ENCODE assay signal across 8 cellular contexts in the genomic region with DNA sequence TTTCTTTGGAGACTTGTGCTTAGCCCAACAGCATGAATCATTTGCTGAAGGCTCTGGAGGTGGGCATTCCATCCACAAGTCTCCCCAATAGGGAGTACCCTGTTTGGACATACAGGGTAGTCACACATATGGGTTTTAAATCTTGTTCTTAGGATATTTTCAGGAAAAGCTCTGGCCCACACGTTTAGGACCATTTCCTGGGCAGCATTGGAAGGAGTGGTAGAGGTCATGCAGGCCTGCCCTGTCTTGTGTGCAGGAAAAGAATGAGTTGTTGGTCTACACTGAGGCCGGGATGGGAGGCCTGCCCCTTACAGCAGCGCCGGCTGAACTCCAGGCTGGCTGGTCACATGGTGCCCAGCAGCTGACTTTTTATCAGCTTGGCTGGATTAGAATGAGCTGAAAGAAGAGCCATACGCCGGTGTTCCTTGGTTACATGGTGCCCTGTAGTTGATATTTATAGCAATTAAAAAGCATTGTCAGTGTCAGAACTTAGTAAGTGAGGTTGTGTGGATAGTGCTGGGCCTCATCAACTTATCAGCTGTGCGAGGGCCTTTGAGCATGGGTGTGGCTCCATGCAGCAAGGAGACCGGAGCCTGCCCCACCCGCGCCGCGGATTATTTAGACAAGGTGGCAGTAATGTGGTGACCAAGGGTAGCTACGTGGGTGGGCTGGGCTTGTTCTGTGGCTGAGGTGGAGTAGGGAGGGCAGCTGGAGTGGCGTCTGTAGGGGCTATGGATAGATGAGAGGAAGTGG. TPM values are rescaled to one million over a fixed set of nuclear protein-coding genes. Genes with fewer than 3 reads are reported as not detected.
DNase-seq lines count a peak whose midpoint lies in the region; ATAC-seq, FAIRE-seq and TF ChIP-seq lines count a peak whose summit lies in the region.

No MANE protein-coding gene starts in this region.

- peaks cover 61 to 94% (median 69%) of the 10 kb centered on the region in 7 donors for H3K4me1 Mint-ChIP-seq in naive thymus-derived CD4-positive, alpha-beta T cell

- no peaks in the 10 kb centered on the region for H3K27me3 ChIP-seq in Peyer's patch
- no peaks in the 10 kb centered on the region for H3K27me3 ChIP-seq in H1 (replicated peaks in 1 of 4; ENCODE audit: control insufficient read depth in 3 of 4, extremely low read depth in 1 of 4, insufficient read depth in 3 of 4, low read length in 3 of 4)
- no peaks in the 10 kb centered on the region for H3K27me3 ChIP-seq in naive thymus-derived CD4-positive, alpha-beta T cell (ENCODE audit: control insufficient read depth in 2 of 2, insufficient read depth in 2 of 2, low read length in 2 of 2)

- TF ChIP-seq CTCF in Peyer's patch (IDR thresholded peaks at IDR 0.05) (no peak), H1 (IDR thresholded peaks at IDR 0.05; ENCODE audit: control extremely low read depth in 1 of 3, insufficient read depth in 1 of 3, low read depth in 1 of 3, low read length in 3 of 3) (no peak), GM10248 (IDR thresholded peaks at IDR 0.05; ENCODE audit: control extremely low read depth, extremely low read depth, low read depth, missing control alignments) (no peak)

- H3K23me2 ChIP-seq in H1 (ENCODE audit: low read depth, low read length): no peaks in the 10 kb centered on the region; the same call in 1 of the 2 replicates

- POLR2A ChIA-PET in H1 (lab: Charles Lee; ENCODE audit: partially characterized antibody) (interaction anchor here (0.6 to 3.4 kb wide), 4 partner anchors 21 to 84 kb away, joined by 3 to 15 read pairs (median 4); partner anchors contain the start of gene OGDH), GM10248 (lab: Yijun Ruan, JAX) (interaction anchor here (1.2 kb wide), 1 partner anchor 53 kb away, joined by 3 read pairs; the partner anchor contains the start of gene TMED4)
- POLR2A ChIA-PET in naive thymus-derived CD4-positive, alpha-beta T cell (lab: Charles Lee): interaction anchor here (0.6 to 2.7 kb wide), 4 partner anchors 26 to 1042 kb away, joined by 3 to 14 read pairs (median 6); partner anchors contain the start of genes DDX56 and OGDH

- TF ChIP-seq EP300 in H1 (IDR thresholded peaks at IDR 0.05; ENCODE audit: borderline replicate concordance in 1 of 2, low read depth in 2 of 2, low read length in 2 of 2): no peak

- H3K4ac ChIP-seq in H1 (replicated peaks; ENCODE audit: insufficient read length, low read depth, low read length): no peak overlapping the region

- CTCF ChIA-PET in H1 (lab: Charles Lee; ENCODE audit: partially characterized antibody) (interaction anchor here (0.6 to 1.5 kb wide), 3 partner anchors 73 to 126 kb away, joined by 3 to 4 read pairs (median 3); no protein-coding TSS in a partner anchor), GM10248 (lab: Yijun Ruan, JAX) (interaction anchor here (0.7 to 2.5 kb wide), 5 partner anchors 14 to 29 kb away, joined by 3 to 9 read pairs (median 6); partner anchors contain the start of gene OGDH)
- CTCF ChIA-PET in naive thymus-derived CD4-positive, alpha-beta T cell (lab: Charles Lee): no interaction called here

- H4K5ac ChIP-seq in H1 (ENCODE audit: insufficient read length, low read depth, low read length): no peak overlapping the region

- peaks cover 0 to 3% (median 0%) of the 10 kb centered on the region in 11 donors for H3K9me3 Mint-ChIP-seq in naive thymus-derived CD4-positive, alpha-beta T cell

- H4K8ac ChIP-seq in H1 (ENCODE audit: extremely low read depth, insufficient read depth, low read length): no peak overlapping the region

- no peak overlapping the region for H2BK5ac ChIP-seq in H1 (ENCODE audit: low read depth, low read length)

- H4K20me1 ChIP-seq in H1 (replicated peaks in 1 of 2; ENCODE audit: control insufficient read depth in 1 of 2, insufficient read depth in 2 of 2, low read length in 2 of 2): peaks cover 3 to 11% of the 10 kb centered on the region in 2 experiments

- H3K27me3 Mint-ChIP-seq in naive thymus-derived CD4-positive, alpha-beta T cell: no peaks in the 10 kb centered on the region

- H3K36me3 ChIP-seq in Peyer's patch: no peaks in the 10 kb centered on the region
- H3K36me3 ChIP-seq in H1 (ENCODE audit: control insufficient read depth in 2 of 4, insufficient read depth in 4 of 4, low read length in 3 of 4): no peaks in the 10 kb centered on the region
- H3K36me3 ChIP-seq in naive thymus-derived CD4-positive, alpha-beta T cell (ENCODE audit: control insufficient read depth in 2 of 3, insufficient read depth in 3 of 3, low read length in 3 of 3): no peaks in the 10 kb centered on the region

- no peak overlapping the region for H4K91ac ChIP-seq in H1 (replicated peaks; ENCODE audit: insufficient read length, low read length)

- H2BK12ac ChIP-seq in H1 (ENCODE audit: low read depth, low read length): no peak overlapping the region

- DNase-seq in CD1c-positive myeloid dendritic cell (ENCODE audit: extremely low spot score): peak; percentile 49
- DNase-seq in Peyer's patch: peak in 2 of 3 donors; percentile 92
- no peak for DNase-seq in H1 (ENCODE audit: low read depth in 1 of 2, low spot score in 2 of 2)
- no peak for DNase-seq in naive thymus-derived CD4-positive, alpha-beta T cell
- DNase-seq in posterior vena cava (ENCODE audit: low spot score): no peak
- no peak for DNase-seq in GM10248 (ENCODE audit: extremely low spot score)

- no peak overlapping the region for H2AFZ ChIP-seq in H1 (ENCODE audit: low read length)

- peak; percentile 0 for ATAC-seq in naive thymus-derived CD4-positive, alpha-beta T cell
- no peak for ATAC-seq in GM18861 (IDR thresholded peaks at IDR 0.05; ENCODE audit: unreplicated experiment)
- ATAC-seq in GM18870 (IDR thresholded peaks at IDR 0.05; ENCODE audit: unreplicated experiment): no peak

- intact Hi-C loops in naive thymus-derived CD4-positive, alpha-beta T cell (cut with micrococcal nuclease): loop anchor here in 1 of 2 donors (5.0 kb wide), 1 partner anchor 47 kb away; no protein-coding TSS in a partner anchor
- intact Hi-C loops in posterior vena cava (cut with DNase I): no loop called here

- H3K23ac ChIP-seq in H1 (ENCODE audit: insufficient read length): no peak overlapping the region

- peaks cover 0 to 50% (median 4%) of the 10 kb centered on the region in 5 donors for H3K36me3 Mint-ChIP-seq in naive thymus-derived CD4-positive, alpha-beta T cell

- no peak overlapping the region for H3K56ac ChIP-seq in H1 (replicated peaks; ENCODE audit: insufficient read length, low read depth, low read length)

- 0 out of 2 replicates have a peak overlapping the region, but pooled peaks have one; percentile 67 for H2BK15ac ChIP-seq in H1 (ENCODE audit: low read length)

- no peak overlapping the region for H3K9ac ChIP-seq in H1 (replicated peaks in 1 of 4; ENCODE audit: extremely low read depth in 1 of 4, low read depth in 3 of 4, low read length in 3 of 4)

- H3K9me3 ChIP-seq in Peyer's patch (no peaks in the 10 kb centered on the region), H1 (ENCODE audit: insufficient read depth in 2 of 2, low read depth in 1 of 2, low read length in 1 of 2) (no peaks in the 10 kb centered on the region)
- H3K9me3 ChIP-seq in naive thymus-derived CD4-positive, alpha-beta T cell (ENCODE audit: control insufficient read depth in 2 of 3, low read length in 3 of 3): no peaks in the 10 kb centered on the region

- WGBS in H1 (ENCODE audit: extremely low coverage in 1 of 2, insufficient coverage in 1 of 2, insufficient read length in 1 of 2, insufficient replicate concordance in 2 of 2, low coverage in 1 of 2, low lambda C conversion rate in 2 of 2, missing lambda C conversion rate in 1 of 2), 2 experiments: 94% methylated on average over 13 of the region's 14 CpGs; no CpG with 5 or more reads in 1 of the 2 experiments

- peak overlapping the region in 1 of 10 donors; percentile 8 for H3K4me3 Mint-ChIP-seq in naive thymus-derived CD4-positive, alpha-beta T cell

- no peak for TF ChIP-seq RAD21 in H1 (IDR thresholded peaks at IDR 0.05 in 1 of 2, conservative IDR thresholded peaks at IDR 0.05 in 1 of 2; ENCODE audit: low read depth in 2 of 2, low read length in 2 of 2)

- no peaks in the 10 kb centered on the region for H3K79me2 ChIP-seq in H1 (ENCODE audit: control insufficient read depth in 1 of 2, insufficient read depth in 2 of 2, low read length in 2 of 2)

- H2BK20ac ChIP-seq in H1 (ENCODE audit: low read length): 0 out of 2 replicates have a peak overlapping the region, but pooled peaks have one; percentile 37

- TF ChIP-seq POLR2A in Peyer's patch (IDR thresholded peaks at IDR 0.05) (peak; percentile 17 to 32), H1 (IDR thresholded peaks at IDR 0.05; ENCODE audit: control extremely low read depth in 1 of 2, low read depth in 2 of 2, low read length in 2 of 2) (no peak)

- FAIRE-seq in H1 (lab: Jason Lieb, UNC): no peak

- no peak overlapping the region for H3K14ac ChIP-seq in H1 (ENCODE audit: insufficient read length)

- H3K4me1 ChIP-seq in Peyer's patch (peaks cover 21 to 96% (median 52%) of the 10 kb centered on the region in 4 donors), H1 (replicated peaks in 1 of 4; ENCODE audit: control insufficient read depth in 3 of 4, insufficient read depth in 4 of 4, low read length in 3 of 4) (peaks cover 17 to 28% (median 27%) of the 10 kb centered on the region in 4 experiments)
- H3K4me1 ChIP-seq in naive thymus-derived CD4-positive, alpha-beta T cell (ENCODE audit: control insufficient read depth in 2 of 2, insufficient read depth in 2 of 2, low read length in 2 of 2): peaks cover 63 to 98% of the 10 kb centered on the region in 2 donors

- H3K4me2 ChIP-seq in H1 (ENCODE audit: insufficient read depth in 1 of 2, low read depth in 2 of 2, low read length in 2 of 2): no peak overlapping the region

- H2AK5ac ChIP-seq in H1 (ENCODE audit: low read depth, low read length): no peak overlapping the region; the same call in 1 of the 2 replicates

- no peak overlapping the region for H3K18ac ChIP-seq in H1 (ENCODE audit: extremely low read depth, low read length)

- peak overlapping the region; percentile 83 to 93 (median 90) for H3K27ac ChIP-seq in Peyer's patch
- no peak overlapping the region for H3K27ac ChIP-seq in H1 (ENCODE audit: low read depth, low read length)
- H3K27ac ChIP-seq in naive thymus-derived CD4-positive, alpha-beta T cell (ENCODE audit: low read depth, low read length): peak overlapping the region; percentile 59

- H3K4me3 ChIP-seq in Peyer's patch: no peak overlapping the region
- H3K4me3 ChIP-seq in H1 (ENCODE audit: extremely low read depth in 1 of 4, insufficient read depth in 2 of 4, low read depth in 3 of 4, low read length in 4 of 4): no peak overlapping the region
- no peak overlapping the region for H3K4me3 ChIP-seq in naive thymus-derived CD4-positive, alpha-beta T cell (ENCODE audit: low read length)

- peaks cover 10% of the 10 kb centered on the region for H3K79me1 ChIP-seq in H1 (ENCODE audit: low read depth, low read length)

- H3K27ac Mint-ChIP-seq in naive thymus-derived CD4-positive, alpha-beta T cell: peak overlapping the region; percentile 41 to 100 (median 81)

- H2BK120ac ChIP-seq in H1 (replicated peaks; ENCODE audit: low read depth, low read length): no peak overlapping the region

RNA-seq across cellular contexts. Expression of gene OGDH, which starts 28.6 kb away (rescaled TPM):
- total RNA-seq in Peyer's patch: 100 to 1,000 TPM in 3 of 4 donors, 10 to 100 TPM in 1; 88.3 to 246 (median 217) TPM
- total RNA-seq in H1 (2021; fragmentation: NEBNext Ultra II Directional; extraction: Animal tissue kit (Norgen Biotek cat#: 25700)): 89.1 and 91.6 TPM in 2 replicates
- polyA plus RNA-seq in H1 (2011; rRNA removed): 71.6 and 108 TPM in 2 replicates
- polyA plus RNA-seq in H1 (2011; cell fraction: cytosol; rRNA removed): 60.6 TPM
- 125 TPM for polyA plus RNA-seq in H1 (2011; cell fraction: nucleus; rRNA removed)
- polyA plus RNA-seq in H1 (2012, experiment 1 of 2): 47.3 to 67.1 TPM (median 62.3 TPM) in 4 replicates
- polyA plus RNA-seq in H1 (2012, experiment 2 of 2): 58.0 TPM
- polyA plus RNA-seq in H1 (2013, experiment 1 of 2): 38.5 TPM
- 34.1 TPM for polyA plus RNA-seq in H1 (2013, experiment 2 of 2)
- 126 and 130 TPM in 2 replicates for polyA minus RNA-seq in H1 (2011; rRNA and poly(A)+ RNA removed)
- 53.8 TPM for polyA minus RNA-seq in H1 (2011; cell fraction: cytosol; rRNA and poly(A)+ RNA removed)
- polyA minus RNA-seq in H1 (2011; cell fraction: nucleus; rRNA and poly(A)+ RNA removed): 46.3 TPM
- 100 to 1,000 TPM in 1 of 5 experiments, 10 to 100 TPM in 4; 43.1 to 122 (median 66.3) TPM for total RNA-seq in naive thymus-derived CD4-positive, alpha-beta T cell
- 10 to 100 TPM; 20.3 to 25.0 TPM for polyA plus RNA-seq in naive thymus-derived CD4-positive, alpha-beta T cell
- total RNA-seq in posterior vena cava: 100 to 1,000 TPM; 123 to 132 TPM

RNA-seq across cellular contexts. Expression of gene TMED4, which starts 53.0 kb away (rescaled TPM):
- total RNA-seq in Peyer's patch (100 to 1,000 TPM in 3 of 4 donors, 10 to 100 TPM in 1; 80.9 to 319 (median 262) TPM), posterior vena cava (10 to 100 TPM; 50.3 to 52.5 TPM)
- 41.1 and 44.9 TPM in 2 replicates for total RNA-seq in H1 (2021; fragmentation: NEBNext Ultra II Directional; extraction: Animal tissue kit (Norgen Biotek cat#: 25700))
- 76.7 and 91.9 TPM in 2 replicates for polyA plus RNA-seq in H1 (2011; rRNA removed)
- polyA plus RNA-seq in H1 (2011; cell fraction: cytosol; rRNA removed): 72.2 TPM
- 68.9 TPM for polyA plus RNA-seq in H1 (2011; cell fraction: nucleus; rRNA removed)
- 39.2 to 48.0 TPM (median 42.1 TPM) in 4 replicates for polyA plus RNA-seq in H1 (2012, experiment 1 of 2)
- 39.9 TPM for polyA plus RNA-seq in H1 (2012, experiment 2 of 2)
- 40.7 TPM for polyA plus RNA-seq in H1 (2013, experiment 1 of 2)
- polyA plus RNA-seq in H1 (2013, experiment 2 of 2): 46.2 TPM
- polyA minus RNA-seq in H1 (2011; rRNA and poly(A)+ RNA removed): 38.6 and 54.2 TPM in 2 replicates
- polyA minus RNA-seq in H1 (2011; cell fraction: cytosol; rRNA and poly(A)+ RNA removed): 47.6 TPM
- 39.0 TPM for polyA minus RNA-seq in H1 (2011; cell fraction: nucleus; rRNA and poly(A)+ RNA removed)
- total RNA-seq in naive thymus-derived CD4-positive, alpha-beta T cell: 10 to 100 TPM; 70.0 to 98.5 (median 95.3) TPM
- polyA plus RNA-seq in naive thymus-derived CD4-positive, alpha-beta T cell: 10 to 100 TPM; 61.6 to 93.7 TPM

Comparison
In these comparisons a context has a peak if more than half of its experiments do, and no peak if none do; other contexts are left out.
1. DNase-seq: peak in CD1c-positive myeloid dendritic cell (single experiment) and Peyer's patch (2 of 3); none in H1 (0 of 2), naive thymus-derived CD4-positive, alpha-beta T cell (0 of 9), posterior vena cava (single experiment) and GM10248 (single experiment).
2. POLR2A ChIP-seq: peak in Peyer's patch (2 of 2); none in H1 (0 of 2).